8 cellular contexts compared by ENCODE assay signal in the genomic region with DNA sequence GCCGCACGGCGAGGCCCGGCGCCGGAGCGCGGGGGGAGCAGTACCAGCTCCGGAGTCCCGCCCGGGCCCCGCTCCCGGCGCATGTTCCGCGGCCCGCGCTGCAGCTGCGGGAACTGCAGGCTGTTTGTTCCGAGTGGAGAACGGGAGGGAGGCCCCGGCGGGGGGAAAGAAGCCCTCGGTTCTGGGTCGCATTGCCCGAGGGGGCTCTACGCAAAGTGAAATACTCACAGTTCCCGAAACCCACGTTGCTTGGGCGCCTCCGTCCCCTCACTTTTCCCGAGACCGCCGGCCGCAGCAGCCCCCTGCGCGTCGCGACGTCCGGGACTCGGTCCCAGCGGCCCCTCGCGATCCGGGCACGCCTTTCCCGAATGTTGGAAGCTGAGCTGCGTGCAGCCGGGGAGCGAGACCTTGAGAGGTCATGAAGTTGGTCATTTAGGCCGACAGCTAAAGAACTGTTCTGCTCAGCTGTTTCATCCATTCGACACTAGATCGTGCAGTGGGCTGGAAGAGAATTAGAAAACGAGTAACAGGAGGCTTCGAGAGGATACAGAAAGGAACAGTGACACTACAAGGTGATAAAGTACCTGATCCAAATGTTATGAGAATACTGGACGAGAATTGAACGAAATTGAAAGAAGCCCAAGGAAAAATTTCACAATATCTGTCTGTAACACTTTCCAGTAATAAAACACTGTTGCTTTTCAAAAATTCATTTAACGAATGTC. TPM values are rescaled to one million over a fixed set of nuclear protein-coding genes. Genes with fewer than 3 reads are reported as not detected.
DNase-seq lines count a peak whose midpoint lies in the region; ATAC-seq, FAIRE-seq and TF ChIP-seq lines count a peak whose summit lies in the region.

No MANE protein-coding gene starts in this region.

- TF ChIP-seq CTCF in HFFc6 (IDR thresholded peaks at IDR 0.05) = no peak; the same call in 1 of the 2 replicates
- peak in 1 of 2 experiments; percentile 29 for TF ChIP-seq CTCF in brain (conservative IDR thresholded peaks at IDR 0.05)

- H3K4me3 Mint-ChIP-seq in HFFc6 = peak overlapping the region; percentile 87
- peak overlapping the region; percentile 82 to 88 (median 85) for H3K4me3 Mint-ChIP-seq in brain

- no peaks in the 10 kb centered on the region for H3K27me3 ChIP-seq in small intestine (ENCODE audit: control insufficient read depth in 2 of 2, insufficient read depth in 2 of 2, low read length in 2 of 2)

- no peaks in the 10 kb centered on the region for H3K9me3 ChIP-seq in small intestine (ENCODE audit: control insufficient read depth, low read depth)

- DNase-seq in activated CD4-positive, alpha-beta T cell treated with anti-CD3 and anti-CD28 coated beads for 48 hours = peak; percentile 67
- DNase-seq in activated CD4-positive, alpha-beta T cell treated with anti-CD3 and anti-CD28 coated beads for 1 hour = no peak
- DNase-seq in HFFc6 = no peak
- DNase-seq in NCI-H82 (lab: John Stamatoyannopoulos, UW) = peak; percentile 72
- peak; percentile 7 for DNase-seq in iris pigment epithelial cell (ENCODE audit: low read depth)
- peak; percentile 30 for DNase-seq in small intestine

- H3K36me3 Mint-ChIP-seq in HFFc6 (ENCODE audit: low read depth) (no peaks in the 10 kb centered on the region), brain (no peaks in the 10 kb centered on the region)

- WGBS in small intestine, 3 donors = 1 to 3% (median 2%) methylated on average over 40 to 59 of the region's 59 CpGs

- H3K4me3 ChIP-seq in small intestine (ENCODE audit: low read depth in 1 of 2, low read length in 2 of 2) = peak overlapping the region; percentile 93 to 97

- H3K27ac Mint-ChIP-seq in HFFc6 (peak overlapping the region; percentile 66), brain (peak overlapping the region; percentile 65 to 85 (median 68))

- H3K36me3 ChIP-seq in small intestine (ENCODE audit: control insufficient read depth in 2 of 2, insufficient read depth in 2 of 2, low read length in 2 of 2) = peaks cover 0 to 2% of the 10 kb centered on the region in 2 donors

- peak overlapping the region in 1 of 2 donors; percentile 81 for H3K27ac ChIP-seq in small intestine (ENCODE audit: low read depth in 1 of 2, low read length in 1 of 2)

- no peak for ATAC-seq in GM19397 (IDR thresholded peaks at IDR 0.05; ENCODE audit: unreplicated experiment)

- H3K27me3 Mint-ChIP-seq in HFFc6 (ENCODE audit: insufficient read depth) = peaks cover 5% of the 10 kb centered on the region; the same call in 1 of the 2 replicates
- peaks cover 7% of the 10 kb centered on the region for H3K27me3 Mint-ChIP-seq in brain

- H3K4me1 ChIP-seq in small intestine (ENCODE audit: control insufficient read depth in 2 of 2, insufficient read depth in 1 of 2, low read depth in 1 of 2, low read length in 1 of 2) = peaks cover 0 to 5% of the 10 kb centered on the region in 2 donors

- H3K4me1 Mint-ChIP-seq in HFFc6 (ENCODE audit: low read depth) (peaks cover 26% of the 10 kb centered on the region), brain (peaks cover 34% of the 10 kb centered on the region)

- no peak for FAIRE-seq in small intestine (lab: Jason Lieb, UNC)

- no peaks in the 10 kb centered on the region for H3K9me3 Mint-ChIP-seq in HFFc6
- no peaks in the 10 kb centered on the region for H3K9me3 Mint-ChIP-seq in brain

RNA-seq across cellular contexts. Expression of gene LIN9, which starts 0.6 kb away (rescaled TPM):
- 1 to 10 TPM; 3.6 to 5.2 (median 4.5) TPM for total RNA-seq in HFFc6 (2021; fragmentation: NEBNext Ultra II Directional; extraction: Animal tissue kit (Norgen Biotek cat#: 25700))
- polyA plus RNA-seq in brain (ENCODE audit: insufficient read depth, low read depth, low replicate concordance) = 2.4 TPM
- polyA plus RNA-seq in small intestine = 1 to 10 TPM; 1.8 to 4.9 (median 2.4) TPM

Comparison
In these comparisons a context has a peak if more than half of its experiments do, and no peak if none do; other contexts are left out.
1. DNase-seq: peak in activated CD4-positive, alpha-beta T cell treated with anti-CD3 and anti-CD28 coated beads for 48 hours (single experiment), NCI-H82 (single experiment), iris pigment epithelial cell (single experiment) and small intestine (single experiment); none in activated CD4-positive, alpha-beta T cell treated with anti-CD3 and anti-CD28 coated beads for 1 hour (single experiment) and HFFc6 (single experiment).